ENCODE assay signal across 1 cellular context in the genomic region with DNA sequence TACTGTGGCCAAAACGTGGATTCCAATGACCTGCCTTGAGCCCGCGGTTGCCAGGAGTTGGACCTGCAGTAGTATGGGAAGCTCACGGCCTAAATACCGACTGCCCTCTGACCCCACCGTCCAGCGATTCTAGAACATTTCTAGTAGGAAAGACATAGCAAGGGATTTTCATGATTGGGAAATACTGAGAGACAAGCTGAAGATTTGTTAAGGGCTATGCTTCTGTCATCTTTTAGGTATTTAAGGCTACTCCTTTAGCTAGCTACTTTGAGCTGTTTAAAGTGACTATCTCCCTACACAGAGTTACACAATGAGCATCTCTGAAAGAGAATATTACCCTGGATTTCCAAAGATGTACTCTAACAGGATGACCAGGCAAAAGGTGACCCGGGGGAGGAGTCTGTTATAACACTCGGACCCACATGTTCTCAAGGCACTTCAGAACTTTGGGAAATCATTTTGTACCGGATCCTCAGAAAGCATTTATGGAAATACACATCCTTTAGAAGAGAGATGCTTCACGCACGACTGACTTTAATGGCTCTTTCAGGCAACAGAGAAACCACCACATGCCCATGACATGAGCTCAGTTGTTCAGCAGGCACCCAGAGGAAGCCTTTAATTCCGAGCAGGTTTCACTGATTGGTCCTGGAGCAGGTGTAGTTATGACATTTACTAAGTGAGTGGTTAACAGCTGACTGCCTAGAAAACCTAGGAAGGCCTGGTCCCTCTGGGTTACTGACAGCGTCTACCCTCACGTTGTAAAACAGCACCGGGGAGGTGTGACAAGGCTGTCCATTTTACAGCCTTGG.
TF ChIP-seq lines count a peak whose summit lies in the region.

No MANE protein-coding gene starts in this region.

TF ChIP-seq in HEK293, 187 proteins besides CTCF, POLR2A, EP300 and RAD21 (continued from another document and continues in another):
- TF ChIP-seq, protein P1, sequence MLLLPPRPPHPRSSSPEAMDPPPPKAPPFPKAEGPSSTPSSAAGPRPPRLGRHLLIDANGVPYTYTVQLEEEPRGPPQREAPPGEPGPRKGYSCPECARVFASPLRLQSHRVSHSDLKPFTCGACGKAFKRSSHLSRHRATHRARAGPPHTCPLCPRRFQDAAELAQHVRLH (tag by site-specific recombination; IDR thresholded peaks at IDR 0.05), result peak; percentile 69; the same call in 1 of the 2 replicates
- TF ChIP-seq SCRT2 (tag by site-specific recombination; IDR thresholded peaks at IDR 0.05) (peak; percentile 62), ZNF600 (tag by site-specific recombination; IDR thresholded peaks at IDR 0.05) (peak; percentile 89), ZBTB8A (tag by site-specific recombination; IDR thresholded peaks at IDR 0.05) (peak; percentile 68), ZNF473 (tag by site-specific recombination; IDR thresholded peaks at IDR 0.05) (no peak), ZBTB21 (tag by site-specific recombination; IDR thresholded peaks at IDR 0.05) (peak; percentile 71; the same call in 1 of the 2 replicates), ZNF560 (tag by site-specific recombination; IDR thresholded peaks at IDR 0.05; ENCODE audit: borderline replicate concordance) (no peak), ZNF843 (tag by site-specific recombination; IDR thresholded peaks at IDR 0.05) (peak; percentile 81), ZNF768 (tag by site-specific recombination; IDR thresholded peaks at IDR 0.05) (no peak), ZNF274 (IDR thresholded peaks at IDR 0.05; ENCODE audit: low read length) (no peak), ZNF274 (tag by site-specific recombination; IDR thresholded peaks at IDR 0.05; ENCODE audit: borderline replicate concordance) (no peak), ZNF747 (tag by site-specific recombination; IDR thresholded peaks at IDR 0.05) (no peak), ZFP41 (tag by site-specific recombination; IDR thresholded peaks at IDR 0.05; ENCODE audit: borderline replicate concordance) (no peak), ZNF366 (tag by site-specific recombination; conservative IDR thresholded peaks at IDR 0.05) (peak; percentile 98), ZNF629 (tag by site-specific recombination; IDR thresholded peaks at IDR 0.05) (peak; percentile 94), ZNF623 (tag by site-specific recombination; IDR thresholded peaks at IDR 0.05) (peak; percentile 32; the same call in 1 of the 2 replicates), EGR2 (tag by site-specific recombination; IDR thresholded peaks at IDR 0.05; ENCODE audit: low read depth) (no peak), PRDM1 (tag by site-specific recombination; IDR thresholded peaks at IDR 0.05) (peak; percentile 91), SP7 (tag by site-specific recombination; IDR thresholded peaks at IDR 0.05) (peak; percentile 92), KLF17 (tag by site-specific recombination; IDR thresholded peaks at IDR 0.05) (0 out of 2 replicates have a peak, but pooled peaks have one; percentile 61), ZBTB49 (tag by site-specific recombination; IDR thresholded peaks at IDR 0.05; ENCODE audit: low read depth) (no peak), PRDM6 (tag by site-specific recombination; IDR thresholded peaks at IDR 0.05) (peak; percentile 84), FEZF1 (tag by site-specific recombination; IDR thresholded peaks at IDR 0.05) (peak; percentile 85), KLF10 (tag by site-specific recombination; IDR thresholded peaks at IDR 0.05) (peak; percentile 96), SP3 (tag by site-specific recombination; IDR thresholded peaks at IDR 0.05) (peak; percentile 29; the same call in 1 of the 2 replicates), ZNF37A (tag by site-specific recombination; IDR thresholded peaks at IDR 0.05) (peak; percentile 6; the same call in 1 of the 2 replicates), ZNF146 (tag by site-specific recombination; IDR thresholded peaks at IDR 0.05) (no peak), ZNF513 (tag by site-specific recombination; IDR thresholded peaks at IDR 0.05) (no peak), ZNF394 (tag by site-specific recombination; IDR thresholded peaks at IDR 0.05; ENCODE audit: borderline replicate concordance) (peak; percentile 96)
- TF ChIP-seq, protein P2, sequence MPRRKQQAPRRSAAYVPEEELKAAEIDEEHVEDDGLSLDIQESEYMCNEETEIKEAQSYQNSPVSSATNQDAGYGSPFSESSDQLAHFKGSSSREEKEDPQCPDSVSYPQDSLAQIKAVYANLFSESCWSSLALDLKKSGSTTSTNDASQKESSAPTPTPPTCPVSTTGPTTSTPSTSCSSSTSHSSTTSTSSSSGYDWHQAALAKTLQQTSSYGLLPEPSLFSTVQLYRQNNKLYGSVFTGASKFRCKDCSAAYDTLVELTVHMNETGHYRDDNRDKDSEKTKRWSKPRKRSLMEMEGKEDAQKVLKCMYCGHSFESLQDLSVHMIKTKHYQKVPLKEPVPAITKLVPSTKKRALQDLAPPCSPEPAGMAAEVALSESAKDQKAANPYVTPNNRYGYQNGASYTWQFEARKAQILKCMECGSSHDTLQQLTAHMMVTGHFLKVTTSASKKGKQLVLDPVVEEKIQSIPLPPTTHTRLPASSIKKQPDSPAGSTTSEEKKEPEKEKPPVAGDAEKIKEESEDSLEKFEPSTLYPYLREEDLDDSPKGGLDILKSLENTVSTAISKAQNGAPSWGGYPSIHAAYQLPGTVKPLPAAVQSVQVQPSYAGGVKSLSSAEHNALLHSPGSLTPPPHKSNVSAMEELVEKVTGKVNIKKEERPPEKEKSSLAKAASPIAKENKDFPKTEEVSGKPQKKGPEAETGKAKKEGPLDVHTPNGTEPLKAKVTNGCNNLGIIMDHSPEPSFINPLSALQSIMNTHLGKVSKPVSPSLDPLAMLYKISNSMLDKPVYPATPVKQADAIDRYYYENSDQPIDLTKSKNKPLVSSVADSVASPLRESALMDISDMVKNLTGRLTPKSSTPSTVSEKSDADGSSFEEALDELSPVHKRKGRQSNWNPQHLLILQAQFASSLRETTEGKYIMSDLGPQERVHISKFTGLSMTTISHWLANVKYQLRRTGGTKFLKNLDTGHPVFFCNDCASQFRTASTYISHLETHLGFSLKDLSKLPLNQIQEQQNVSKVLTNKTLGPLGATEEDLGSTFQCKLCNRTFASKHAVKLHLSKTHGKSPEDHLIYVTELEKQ (tag by site-specific recombination; IDR thresholded peaks at IDR 0.05; ENCODE audit: borderline replicate concordance), result peak; percentile 82
- TF ChIP-seq, protein P3, sequence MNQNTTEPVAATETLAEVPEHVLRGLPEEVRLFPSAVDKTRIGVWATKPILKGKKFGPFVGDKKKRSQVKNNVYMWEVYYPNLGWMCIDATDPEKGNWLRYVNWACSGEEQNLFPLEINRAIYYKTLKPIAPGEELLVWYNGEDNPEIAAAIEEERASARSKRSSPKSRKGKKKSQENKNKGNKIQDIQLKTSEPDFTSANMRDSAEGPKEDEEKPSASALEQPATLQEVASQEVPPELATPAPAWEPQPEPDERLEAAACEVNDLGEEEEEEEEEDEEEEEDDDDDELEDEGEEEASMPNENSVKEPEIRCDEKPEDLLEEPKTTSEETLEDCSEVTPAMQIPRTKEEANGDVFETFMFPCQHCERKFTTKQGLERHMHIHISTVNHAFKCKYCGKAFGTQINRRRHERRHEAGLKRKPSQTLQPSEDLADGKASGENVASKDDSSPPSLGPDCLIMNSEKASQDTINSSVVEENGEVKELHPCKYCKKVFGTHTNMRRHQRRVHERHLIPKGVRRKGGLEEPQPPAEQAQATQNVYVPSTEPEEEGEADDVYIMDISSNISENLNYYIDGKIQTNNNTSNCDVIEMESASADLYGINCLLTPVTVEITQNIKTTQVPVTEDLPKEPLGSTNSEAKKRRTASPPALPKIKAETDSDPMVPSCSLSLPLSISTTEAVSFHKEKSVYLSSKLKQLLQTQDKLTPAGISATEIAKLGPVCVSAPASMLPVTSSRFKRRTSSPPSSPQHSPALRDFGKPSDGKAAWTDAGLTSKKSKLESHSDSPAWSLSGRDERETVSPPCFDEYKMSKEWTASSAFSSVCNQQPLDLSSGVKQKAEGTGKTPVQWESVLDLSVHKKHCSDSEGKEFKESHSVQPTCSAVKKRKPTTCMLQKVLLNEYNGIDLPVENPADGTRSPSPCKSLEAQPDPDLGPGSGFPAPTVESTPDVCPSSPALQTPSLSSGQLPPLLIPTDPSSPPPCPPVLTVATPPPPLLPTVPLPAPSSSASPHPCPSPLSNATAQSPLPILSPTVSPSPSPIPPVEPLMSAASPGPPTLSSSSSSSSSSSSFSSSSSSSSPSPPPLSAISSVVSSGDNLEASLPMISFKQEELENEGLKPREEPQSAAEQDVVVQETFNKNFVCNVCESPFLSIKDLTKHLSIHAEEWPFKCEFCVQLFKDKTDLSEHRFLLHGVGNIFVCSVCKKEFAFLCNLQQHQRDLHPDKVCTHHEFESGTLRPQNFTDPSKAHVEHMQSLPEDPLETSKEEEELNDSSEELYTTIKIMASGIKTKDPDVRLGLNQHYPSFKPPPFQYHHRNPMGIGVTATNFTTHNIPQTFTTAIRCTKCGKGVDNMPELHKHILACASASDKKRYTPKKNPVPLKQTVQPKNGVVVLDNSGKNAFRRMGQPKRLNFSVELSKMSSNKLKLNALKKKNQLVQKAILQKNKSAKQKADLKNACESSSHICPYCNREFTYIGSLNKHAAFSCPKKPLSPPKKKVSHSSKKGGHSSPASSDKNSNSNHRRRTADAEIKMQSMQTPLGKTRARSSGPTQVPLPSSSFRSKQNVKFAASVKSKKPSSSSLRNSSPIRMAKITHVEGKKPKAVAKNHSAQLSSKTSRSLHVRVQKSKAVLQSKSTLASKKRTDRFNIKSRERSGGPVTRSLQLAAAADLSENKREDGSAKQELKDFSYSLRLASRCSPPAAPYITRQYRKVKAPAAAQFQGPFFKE (tag by site-specific recombination; IDR thresholded peaks at IDR 0.05; ENCODE audit: borderline replicate concordance), result no peak
- TF ChIP-seq, protein P4, sequence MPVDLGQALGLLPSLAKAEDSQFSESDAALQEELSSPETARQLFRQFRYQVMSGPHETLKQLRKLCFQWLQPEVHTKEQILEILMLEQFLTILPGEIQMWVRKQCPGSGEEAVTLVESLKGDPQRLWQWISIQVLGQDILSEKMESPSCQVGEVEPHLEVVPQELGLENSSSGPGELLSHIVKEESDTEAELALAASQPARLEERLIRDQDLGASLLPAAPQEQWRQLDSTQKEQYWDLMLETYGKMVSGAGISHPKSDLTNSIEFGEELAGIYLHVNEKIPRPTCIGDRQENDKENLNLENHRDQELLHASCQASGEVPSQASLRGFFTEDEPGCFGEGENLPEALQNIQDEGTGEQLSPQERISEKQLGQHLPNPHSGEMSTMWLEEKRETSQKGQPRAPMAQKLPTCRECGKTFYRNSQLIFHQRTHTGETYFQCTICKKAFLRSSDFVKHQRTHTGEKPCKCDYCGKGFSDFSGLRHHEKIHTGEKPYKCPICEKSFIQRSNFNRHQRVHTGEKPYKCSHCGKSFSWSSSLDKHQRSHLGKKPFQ (tag by site-specific recombination; IDR thresholded peaks at IDR 0.05), result no peak
